In genomic region chr10:42475168-42476098, GRCh38 we compare ENCODE assay signal across 9 cellular contexts.
A peak's percentile ranks its signal among the peaks of the same experiment; 100 is the strongest.
DNase-seq lines count a peak whose midpoint lies in the region; ATAC-seq lines count a peak whose summit lies in the region.
"Had no signal": no experiment of that assay in that cellular context is flagged by ENCODE, and none has a peak within 500 bp of the region (broad histone marks: within the 10 kb centered on the region; RNA-seq: fewer than 3 reads in every experiment).

No MANE protein-coding gene starts in this region.

- intact Hi-C loops in right cardiac atrium (cut with DNase I), result no loop called here

- ATAC-seq in right cardiac atrium (peak; percentile 57 to 67), GM21786 (IDR thresholded peaks at IDR 0.05; ENCODE audit: unreplicated experiment) (no peak), GM19463 (IDR thresholded peaks at IDR 0.05; ENCODE audit: unreplicated experiment) (no peak)

- H3K27ac ChIP-seq in right cardiac atrium (ENCODE audit: low read length), result no peak overlapping the region

- 26% methylated on average over 52 of the region's 52 CpGs for WGBS in right cardiac atrium

- no peaks in the 10 kb centered on the region for H3K27me3 ChIP-seq in right cardiac atrium (ENCODE audit: control insufficient read depth, insufficient read depth)

- peak overlapping the region; percentile 24 for H3K4me3 ChIP-seq in right cardiac atrium (ENCODE audit: low read length)

- DNase-seq in DMS53 (lab: John Stamatoyannopoulos, UW), result peak; percentile 48
- no peak for DNase-seq in DMS53 treated with DMSO at 0.1 percent for 48 hours (lab: John Stamatoyannopoulos, UW; ENCODE audit: unreplicated experiment)
- peak; percentile 39 to 70 for DNase-seq in SW 1271 (lab: John Stamatoyannopoulos, UW)
- peak in 2 of 3 donors; percentile 23 to 51 for DNase-seq in right cardiac atrium
- DNase-seq in superior temporal gyrus (ENCODE audit: extremely low spot score), result peak; percentile 29
- no peak for DNase-seq in NCI-H2081 (lab: John Stamatoyannopoulos, UW)
- DNase-seq: naive B cell had no signal

- no peaks in the 10 kb centered on the region for H3K4me1 ChIP-seq in right cardiac atrium (ENCODE audit: control insufficient read depth, insufficient read depth, low read length)

- peaks cover 1% of the 10 kb centered on the region for H3K9me3 ChIP-seq in right cardiac atrium (ENCODE audit: control insufficient read depth, low read length)

Comparison
In these comparisons a context has a peak if more than half of its experiments do, and no peak if none do; other contexts are left out.
1. DNase-seq: peak in DMS53 (single experiment), SW 1271 (2 of 2), right cardiac atrium (2 of 3) and superior temporal gyrus (single experiment); none in DMS53 treated with DMSO at 0.1 percent for 48 hours (single experiment) and NCI-H2081 (0 of 2).
2. ATAC-seq: peak in right cardiac atrium (2 of 2); none in GM21786 (single experiment) and GM19463 (single experiment).